ENCODE assay signal across 8 cellular contexts in the genomic region with DNA sequence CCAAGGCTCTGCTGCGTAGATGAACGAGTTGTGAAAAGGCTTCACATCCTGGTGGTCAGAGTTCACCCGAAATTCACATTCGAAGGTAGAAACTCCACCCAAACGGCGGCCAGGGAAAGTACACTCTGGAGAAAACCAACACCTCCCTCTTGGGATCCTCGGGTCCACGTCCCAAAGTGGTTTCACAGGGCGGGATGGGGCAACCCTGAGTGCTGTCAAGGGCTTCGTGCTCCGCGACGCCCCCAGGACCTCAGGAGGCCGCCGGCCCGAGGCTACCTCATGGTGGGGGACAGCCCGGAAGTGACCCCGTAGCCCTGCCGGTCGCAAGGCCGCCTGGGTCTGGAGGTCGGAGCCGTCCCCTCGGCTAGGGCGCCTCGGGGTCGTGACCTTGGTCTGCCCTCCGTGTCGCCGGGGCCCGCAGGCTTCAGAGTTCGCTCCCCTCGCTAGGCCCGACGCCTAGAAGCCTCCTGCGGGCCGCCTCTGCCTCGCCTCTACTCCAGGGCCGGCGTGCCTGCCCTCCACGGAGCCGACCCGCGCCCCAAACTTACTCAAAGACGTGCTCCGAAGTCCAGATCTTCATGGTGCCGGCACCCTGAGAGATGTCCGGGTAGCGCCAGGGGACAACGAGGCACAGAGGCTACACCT. TPM values are rescaled to one million over a fixed set of nuclear protein-coding genes. Genes with fewer than 3 reads are reported as not detected.
DNase-seq lines count a peak whose midpoint lies in the region; ATAC-seq and TF ChIP-seq lines count a peak whose summit lies in the region.

Gene PRELID3B, minus strand, starts transcription at position 636 of the 645 bp plus-strand sequence. Its CDS starts 56 bp downstream, at position 580.

- H3K9me3 ChIP-seq in OCI-LY1 (ENCODE audit: low read length) = no peaks in the 10 kb centered on the region
- H3K9me3 ChIP-seq in stomach = no peaks in the 10 kb centered on the region

- H3K4me2 ChIP-seq in OCI-LY1 (ENCODE audit: low read length) = peak within 1 kb of the TSS; percentile 96

- no peaks in the 10 kb centered on the region for H3F3A ChIP-seq in OCI-LY1 (ENCODE audit: insufficient read depth, low read length)

- no peaks in the 10 kb centered on the region for H4K20me1 ChIP-seq in OCI-LY1 (ENCODE audit: insufficient read depth, low read length)

- DNase-seq in cardiac fibroblast (ENCODE audit: low read depth in 2 of 2) (peak; percentile 22 to 50), kidney tubule cell (ENCODE audit: low spot score) (peak; percentile 37), stomach (no peak), foreskin melanocyte (no peak)

- intact Hi-C loops in stomach (cut with DNase I; ENCODE audit: low total_unique reads) = loop anchor here (5.0 to 10.0 kb wide), 2 partner anchors 35 to 57 kb away; partner anchors contain the start of genes CTSZ and NELFCD

- peak; percentile 34 for ATAC-seq in HG02759 (IDR thresholded peaks at IDR 0.05; ENCODE audit: unreplicated experiment)

- peaks cover 31% of the 10 kb centered on the region for H3K4me1 ChIP-seq in ACC112 (ENCODE audit: control insufficient read depth, insufficient read depth, low read length, unreplicated experiment)
- H3K4me1 ChIP-seq in OCI-LY1 (ENCODE audit: insufficient read depth, low read length, severe bottlenecking) = peaks cover 48% of the 10 kb centered on the region
- peaks cover 27 to 44% (median 37%) of the 10 kb centered on the region in 4 donors for H3K4me1 ChIP-seq in stomach

- 1 to 7% (median 3%) methylated on average over 18 to 50 of the region's 50 CpGs for WGBS in stomach, 5 donors

- H3K9me2 ChIP-seq in OCI-LY1 (ENCODE audit: low read depth, low read length) = no peaks in the 10 kb centered on the region

- peaks cover 14% of the 10 kb centered on the region for H3K36me3 ChIP-seq in ACC112 (ENCODE audit: insufficient read depth, low read length)
- peaks cover 36% of the 10 kb centered on the region for H3K36me3 ChIP-seq in OCI-LY1 (ENCODE audit: insufficient read depth, low read length)
- H3K36me3 ChIP-seq in stomach = peaks cover 9 to 23% (median 11%) of the 10 kb centered on the region in 4 donors

- H3K27ac ChIP-seq in ACC112 (ENCODE audit: low read depth, low read length) = peak within 1 kb of the TSS; percentile 49
- H3K27ac ChIP-seq in OCI-LY1 (ENCODE audit: low read depth, low read length, poor library complexity, severe bottlenecking) = peak within 1 kb of the TSS; percentile 25
- peak within 1 kb of the TSS; percentile 83 to 93 (median 90) for H3K27ac ChIP-seq in stomach

- H2AFZ ChIP-seq in ACC112 (ENCODE audit: low read length, unreplicated experiment) (peak within 1 kb of the TSS; percentile 87), OCI-LY1 (ENCODE audit: low read length) (no peak within 1 kb of the TSS)

- H3K4me3 ChIP-seq in ACC112 (ENCODE audit: low read depth, low read length) (peak within 1 kb of the TSS; percentile 86), GM12875 (ENCODE audit: low read depth, low read length) (peak within 1 kb of the TSS; percentile 90), OCI-LY1 (ENCODE audit: low read depth, low read length, poor library complexity, severe bottlenecking) (peak within 1 kb of the TSS; percentile 86), cardiac fibroblast (replicated peaks in 1 of 2; ENCODE audit: low read depth in 2 of 2, low read length in 2 of 2) (peak within 1 kb of the TSS; percentile 83 to 85), stomach (peak within 1 kb of the TSS; percentile 87 to 95 (median 90))

- H3K79me2 ChIP-seq in ACC112 (ENCODE audit: control insufficient read depth, insufficient read depth, low read length, unreplicated experiment) (peaks cover 54% of the 10 kb centered on the region), OCI-LY1 (ENCODE audit: insufficient read depth, low read length) (peaks cover 49% of the 10 kb centered on the region)

- peak within 1 kb of the TSS; percentile 87 for H3K9ac ChIP-seq in OCI-LY1 (ENCODE audit: low read length)

- H3K27me3 ChIP-seq in ACC112 (ENCODE audit: insufficient read depth, low read length) (no peaks in the 10 kb centered on the region), OCI-LY1 (ENCODE audit: insufficient read depth, low read length) (no peaks in the 10 kb centered on the region), stomach (no peaks in the 10 kb centered on the region)

- no peak for TF ChIP-seq POLR2A in stomach (IDR thresholded peaks at IDR 0.05)

- TF ChIP-seq EP300 in stomach (IDR thresholded peaks at IDR 0.05) = no peak

- TF ChIP-seq CTCF in GM12875 (IDR thresholded peaks at IDR 0.05; ENCODE audit: borderline replicate concordance, insufficient read depth, low read depth, low read length) (no peak), OCI-LY1 (IDR thresholded peaks at IDR 0.05; ENCODE audit: low read length) (no peak), cardiac fibroblast (IDR thresholded peaks at IDR 0.05; ENCODE audit: low read depth, low read length) (no peak), stomach (IDR thresholded peaks at IDR 0.05) (no peak)

RNA-seq across cellular contexts. Expression of gene PRELID3B, which starts in this region (rescaled TPM):
- total RNA-seq in stomach = 100 to 1,000 TPM in 1 of 5 donors, 10 to 100 TPM in 4; 35.7 to 322 (median 72.7) TPM
- 10 to 100 TPM; 20.0 to 65.8 (median 31.3) TPM for polyA plus RNA-seq in stomach

Comparison
In these comparisons a context has a peak if more than half of its experiments do, and no peak if none do; other contexts are left out.
1. H3K27ac ChIP-seq: peak in every context shown above with its lines; median percentile 90 in stomach; 49 in ACC112; 25 in OCI-LY1.
2. DNase-seq: peak in cardiac fibroblast (2 of 2) and kidney tubule cell (single experiment); none in stomach (single experiment) and foreskin melanocyte (single experiment).
3. Peak in every context shown above with its lines, with median percentiles within 50 percentile points of each other: H3K4me3 ChIP-seq.